16 cellular contexts compared by ENCODE assay signal in the genomic region with DNA sequence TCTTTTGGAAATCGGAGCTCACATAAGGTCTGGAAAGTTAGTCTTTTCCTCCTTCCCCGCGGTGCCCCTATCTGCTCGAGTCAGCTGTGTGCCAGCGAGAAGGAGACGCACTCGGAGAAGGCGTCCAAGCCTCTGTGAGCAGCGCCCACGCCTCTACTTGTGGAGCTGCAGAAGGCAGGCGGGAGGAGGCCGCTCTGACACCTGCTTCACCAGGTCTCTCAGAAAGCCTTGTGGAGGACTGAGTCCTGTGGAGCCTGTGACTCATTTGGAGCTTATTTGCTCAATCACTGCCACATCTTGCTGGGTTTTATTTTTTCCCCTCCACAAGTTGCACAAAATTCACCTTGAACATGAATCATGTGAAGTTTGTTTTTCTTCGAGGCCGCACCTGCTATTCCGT.
"Had no signal": no experiment of that assay in that cellular context is flagged by ENCODE, and none has a peak within 500 bp of the region (broad histone marks: within the 10 kb centered on the region; RNA-seq: fewer than 3 reads in every experiment).

No MANE protein-coding gene starts in this region.

- H3K4me1 Mint-ChIP-seq: naive thymus-derived CD4-positive, alpha-beta T cell had no signal

- H3K4me3 Mint-ChIP-seq: dendritic cell treated with granulocyte-macrophage colony-stimulating factor and Interleukin-4, amounts not matched to agents 40 ng/mL and 50 ng/mL, for 4 days; effector memory CD8-positive, alpha-beta T cell; naive thymus-derived CD4-positive, alpha-beta T cell; neural crest cell; type B pancreatic cell had no signal

- H3K27ac ChIP-seq: foreskin keratinocyte, stomach, thoracic aorta had no signal

- H3K9me3 ChIP-seq: thoracic aorta had no signal

- H3K36me3 ChIP-seq: stomach, thoracic aorta had no signal

- H3K4me1 ChIP-seq: foreskin keratinocyte, stomach had no signal

- H3K36me3 Mint-ChIP-seq: naive thymus-derived CD4-positive, alpha-beta T cell; type B pancreatic cell had no signal

- H3K27me3 Mint-ChIP-seq: dendritic cell treated with granulocyte-macrophage colony-stimulating factor and Interleukin-4, amounts not matched to agents 40 ng/mL and 50 ng/mL, for 4 days; effector memory CD8-positive, alpha-beta T cell had no signal

- H3K4me3 ChIP-seq: stomach, thoracic aorta had no signal

- H3K27ac Mint-ChIP-seq: dendritic cell treated with granulocyte-macrophage colony-stimulating factor and Interleukin-4, amounts not matched to agents 40 ng/mL and 50 ng/mL, for 4 days; effector memory CD8-positive, alpha-beta T cell; naive thymus-derived CD4-positive, alpha-beta T cell; type B pancreatic cell had no signal

- ATAC-seq: effector memory CD8-positive, alpha-beta T cell; foreskin keratinocyte; left lobe of liver; naive thymus-derived CD4-positive, alpha-beta T cell; right cardiac atrium had no signal

- DNase-seq: effector memory CD8-positive, alpha-beta T cell; foreskin keratinocyte; kidney glomerular epithelial cell; mammary epithelial cell; naive thymus-derived CD4-positive, alpha-beta T cell; right cardiac atrium; small intestine; stimulated activated CD4-positive, alpha-beta T cell treated with anti-CD3 and anti-CD28 coated beads, Interleukin-12 subunit alpha, Interleukin-12 subunit beta, amount 100 ng/mL, for 4 hours; stimulated activated naive CD4-positive, alpha-beta T cell; stomach; substantia nigra had no signal

- H3K9me3 Mint-ChIP-seq: dendritic cell treated with granulocyte-macrophage colony-stimulating factor and Interleukin-4, amounts not matched to agents 40 ng/mL and 50 ng/mL, for 4 days; neural crest cell; type B pancreatic cell had no signal

- H3K27me3 ChIP-seq: foreskin keratinocyte had no signal
